1 cellular context compared by ENCODE assay signal in the genomic region with DNA sequence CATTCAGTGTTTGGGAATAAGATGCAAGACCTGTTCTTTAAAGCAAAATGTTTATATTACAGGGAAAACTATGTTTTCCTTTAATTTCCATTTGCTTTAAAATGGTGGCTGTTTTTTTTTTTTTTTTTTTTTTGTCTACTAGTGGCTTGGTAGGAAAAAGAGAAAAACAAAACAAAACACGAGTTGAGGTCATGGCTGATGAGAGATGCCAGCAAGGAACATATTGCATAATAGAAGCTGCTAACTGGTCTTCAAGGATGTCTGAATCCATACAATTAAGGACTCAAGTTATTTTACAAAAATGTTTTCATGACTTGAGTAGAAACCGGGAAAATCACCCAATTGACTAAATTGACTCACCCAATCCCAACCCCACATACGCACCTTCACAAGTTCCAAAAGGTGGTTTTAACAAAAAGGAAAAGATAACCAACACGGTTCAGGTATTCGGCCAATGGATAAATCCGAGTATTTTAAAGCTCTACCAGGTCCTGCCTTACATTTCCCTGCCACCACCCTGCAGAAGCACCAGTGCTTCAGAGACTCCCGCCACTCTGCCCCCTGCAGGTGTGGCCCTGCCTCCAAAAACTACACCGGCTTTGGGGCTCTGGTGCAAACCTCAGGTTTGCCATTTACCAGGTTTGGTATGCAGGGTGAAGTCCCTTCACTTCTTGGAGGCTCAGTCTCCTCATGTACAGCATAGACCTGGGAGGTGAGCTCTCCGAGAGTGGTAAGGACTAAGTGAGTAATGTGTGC.
TF ChIP-seq lines count a peak whose summit lies in the region.

No MANE protein-coding gene starts in this region.

TF ChIP-seq in K562, 482 proteins besides CTCF, POLR2A, EP300 and RAD21:
- TF ChIP-seq, protein P1, sequence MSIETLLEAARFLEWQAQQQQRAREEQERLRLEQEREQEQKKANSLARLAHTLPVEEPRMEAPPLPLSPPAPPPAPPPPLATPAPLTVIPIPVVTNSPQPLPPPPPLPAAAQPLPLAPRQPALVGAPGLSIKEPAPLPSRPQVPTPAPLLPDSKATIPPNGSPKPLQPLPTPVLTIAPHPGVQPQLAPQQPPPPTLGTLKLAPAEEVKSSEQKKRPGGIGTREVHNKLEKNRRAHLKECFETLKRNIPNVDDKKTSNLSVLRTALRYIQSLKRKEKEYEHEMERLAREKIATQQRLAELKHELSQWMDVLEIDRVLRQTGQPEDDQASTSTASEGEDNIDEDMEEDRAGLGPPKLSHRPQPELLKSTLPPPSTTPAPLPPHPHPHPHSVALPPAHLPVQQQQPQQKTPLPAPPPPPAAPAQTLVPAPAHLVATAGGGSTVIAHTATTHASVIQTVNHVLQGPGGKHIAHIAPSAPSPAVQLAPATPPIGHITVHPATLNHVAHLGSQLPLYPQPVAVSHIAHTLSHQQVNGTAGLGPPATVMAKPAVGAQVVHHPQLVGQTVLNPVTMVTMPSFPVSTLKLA (conservative IDR thresholded peaks at IDR 0.05), result no peak
- no peak for TF ChIP-seq HOXB6 (CRISPR knock-in tag; IDR thresholded peaks at IDR 0.05; ENCODE audit: borderline replicate concordance)
- TF ChIP-seq BRCA1 (IDR thresholded peaks at IDR 0.05), result no peak
- no peak for TF ChIP-seq BRCA1 (CRISPR knock-in tag; IDR thresholded peaks at IDR 0.05)
- peak; percentile 62 for TF ChIP-seq RBM25 (IDR thresholded peaks at IDR 0.05; ENCODE audit: low read depth, low read length, severe bottlenecking)
- TF ChIP-seq, protein P2, sequence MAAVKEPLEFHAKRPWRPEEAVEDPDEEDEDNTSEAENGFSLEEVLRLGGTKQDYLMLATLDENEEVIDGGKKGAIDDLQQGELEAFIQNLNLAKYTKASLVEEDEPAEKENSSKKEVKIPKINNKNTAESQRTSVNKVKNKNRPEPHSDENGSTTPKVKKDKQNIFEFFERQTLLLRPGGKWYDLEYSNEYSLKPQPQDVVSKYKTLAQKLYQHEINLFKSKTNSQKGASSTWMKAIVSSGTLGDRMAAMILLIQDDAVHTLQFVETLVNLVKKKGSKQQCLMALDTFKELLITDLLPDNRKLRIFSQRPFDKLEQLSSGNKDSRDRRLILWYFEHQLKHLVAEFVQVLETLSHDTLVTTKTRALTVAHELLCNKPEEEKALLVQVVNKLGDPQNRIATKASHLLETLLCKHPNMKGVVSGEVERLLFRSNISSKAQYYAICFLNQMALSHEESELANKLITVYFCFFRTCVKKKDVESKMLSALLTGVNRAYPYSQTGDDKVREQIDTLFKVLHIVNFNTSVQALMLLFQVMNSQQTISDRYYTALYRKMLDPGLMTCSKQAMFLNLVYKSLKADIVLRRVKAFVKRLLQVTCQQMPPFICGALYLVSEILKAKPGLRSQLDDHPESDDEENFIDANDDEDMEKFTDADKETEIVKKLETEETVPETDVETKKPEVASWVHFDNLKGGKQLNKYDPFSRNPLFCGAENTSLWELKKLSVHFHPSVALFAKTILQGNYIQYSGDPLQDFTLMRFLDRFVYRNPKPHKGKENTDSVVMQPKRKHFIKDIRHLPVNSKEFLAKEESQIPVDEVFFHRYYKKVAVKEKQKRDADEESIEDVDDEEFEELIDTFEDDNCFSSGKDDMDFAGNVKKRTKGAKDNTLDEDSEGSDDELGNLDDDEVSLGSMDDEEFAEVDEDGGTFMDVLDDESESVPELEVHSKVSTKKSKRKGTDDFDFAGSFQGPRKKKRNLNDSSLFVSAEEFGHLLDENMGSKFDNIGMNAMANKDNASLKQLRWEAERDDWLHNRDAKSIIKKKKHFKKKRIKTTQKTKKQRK (IDR thresholded peaks at IDR 0.05; ENCODE audit: borderline replicate concordance, low read depth, low read length), result no peak
- TF ChIP-seq, protein P3, sequence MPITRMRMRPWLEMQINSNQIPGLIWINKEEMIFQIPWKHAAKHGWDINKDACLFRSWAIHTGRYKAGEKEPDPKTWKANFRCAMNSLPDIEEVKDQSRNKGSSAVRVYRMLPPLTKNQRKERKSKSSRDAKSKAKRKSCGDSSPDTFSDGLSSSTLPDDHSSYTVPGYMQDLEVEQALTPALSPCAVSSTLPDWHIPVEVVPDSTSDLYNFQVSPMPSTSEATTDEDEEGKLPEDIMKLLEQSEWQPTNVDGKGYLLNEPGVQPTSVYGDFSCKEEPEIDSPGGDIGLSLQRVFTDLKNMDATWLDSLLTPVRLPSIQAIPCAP (CRISPR knock-in tag; IDR thresholded peaks at IDR 0.05; ENCODE audit: borderline replicate concordance), result no peak
- TF ChIP-seq ZNF232 (CRISPR knock-in tag; IDR thresholded peaks at IDR 0.05), result no peak
- no peak for TF ChIP-seq SAP30 (IDR thresholded peaks at IDR 0.05; ENCODE audit: borderline replicate concordance, insufficient read depth, low read depth, low read length, poor library complexity, severe bottlenecking)
- TF ChIP-seq, protein P4, sequence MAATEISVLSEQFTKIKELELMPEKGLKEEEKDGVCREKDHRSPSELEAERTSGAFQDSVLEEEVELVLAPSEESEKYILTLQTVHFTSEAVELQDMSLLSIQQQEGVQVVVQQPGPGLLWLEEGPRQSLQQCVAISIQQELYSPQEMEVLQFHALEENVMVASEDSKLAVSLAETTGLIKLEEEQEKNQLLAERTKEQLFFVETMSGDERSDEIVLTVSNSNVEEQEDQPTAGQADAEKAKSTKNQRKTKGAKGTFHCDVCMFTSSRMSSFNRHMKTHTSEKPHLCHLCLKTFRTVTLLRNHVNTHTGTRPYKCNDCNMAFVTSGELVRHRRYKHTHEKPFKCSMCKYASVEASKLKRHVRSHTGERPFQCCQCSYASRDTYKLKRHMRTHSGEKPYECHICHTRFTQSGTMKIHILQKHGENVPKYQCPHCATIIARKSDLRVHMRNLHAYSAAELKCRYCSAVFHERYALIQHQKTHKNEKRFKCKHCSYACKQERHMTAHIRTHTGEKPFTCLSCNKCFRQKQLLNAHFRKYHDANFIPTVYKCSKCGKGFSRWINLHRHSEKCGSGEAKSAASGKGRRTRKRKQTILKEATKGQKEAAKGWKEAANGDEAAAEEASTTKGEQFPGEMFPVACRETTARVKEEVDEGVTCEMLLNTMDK (IDR thresholded peaks at IDR 0.05; ENCODE audit: borderline replicate concordance, insufficient read depth, low read depth, low read length, poor library complexity, severe bottlenecking), result peak; percentile 49
- TF ChIP-seq POLR2B (IDR thresholded peaks at IDR 0.05; ENCODE audit: low read depth, partially characterized antibody), result no peak
- no peak for TF ChIP-seq HDAC3 (IDR thresholded peaks at IDR 0.05; ENCODE audit: borderline replicate concordance, partially characterized antibody)
- TF ChIP-seq, protein P5, sequence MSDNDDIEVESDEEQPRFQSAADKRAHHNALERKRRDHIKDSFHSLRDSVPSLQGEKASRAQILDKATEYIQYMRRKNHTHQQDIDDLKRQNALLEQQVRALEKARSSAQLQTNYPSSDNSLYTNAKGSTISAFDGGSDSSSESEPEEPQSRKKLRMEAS (CRISPR knock-in tag; IDR thresholded peaks at IDR 0.05), result no peak
- no peak for TF ChIP-seq FOXA1 (IDR thresholded peaks at IDR 0.05; ENCODE audit: borderline replicate concordance)
- TF ChIP-seq BRD4 (IDR thresholded peaks at IDR 0.05), result no peak
- TF ChIP-seq, protein P6, sequence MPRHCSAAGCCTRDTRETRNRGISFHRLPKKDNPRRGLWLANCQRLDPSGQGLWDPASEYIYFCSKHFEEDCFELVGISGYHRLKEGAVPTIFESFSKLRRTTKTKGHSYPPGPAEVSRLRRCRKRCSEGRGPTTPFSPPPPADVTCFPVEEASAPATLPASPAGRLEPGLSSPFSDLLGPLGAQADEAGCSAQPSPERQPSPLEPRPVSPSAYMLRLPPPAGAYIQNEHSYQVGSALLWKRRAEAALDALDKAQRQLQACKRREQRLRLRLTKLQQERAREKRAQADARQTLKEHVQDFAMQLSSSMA (CRISPR knock-in tag; IDR thresholded peaks at IDR 0.05), result no peak
